ENCODE assay signal across 22 cellular contexts in genomic region chr2:137693521-137693920, GRCh38.
DNase-seq lines count a peak whose midpoint lies in the region; ATAC-seq, FAIRE-seq and TF ChIP-seq lines count a peak whose summit lies in the region.
"Had no signal": no experiment of that assay in that cellular context is flagged by ENCODE, and none has a peak within 500 bp of the region (broad histone marks: within the 10 kb centered on the region; RNA-seq: fewer than 3 reads in every experiment).

No MANE protein-coding gene starts in this region.

- H3K36me3 ChIP-seq in BLaER1 treated with 17β-estradiol and CSF1 and Interleukin-3, amounts not matched to agents 10 nM and 100 nM: no peaks in the 10 kb centered on the region
- H3K36me3 ChIP-seq in endothelial cell of umbilical vein (ENCODE audit: control insufficient read depth in 2 of 2, extremely low read depth in 1 of 2, insufficient read depth in 2 of 2, low read length in 2 of 2): no peaks in the 10 kb centered on the region
- H3K36me3 ChIP-seq: pancreas had no signal

- H2AFZ ChIP-seq in endothelial cell of umbilical vein (ENCODE audit: low read depth, low read length): no peak overlapping the region

- POLR2A ChIA-PET in endothelial cell of umbilical vein (lab: Charles Lee): no interaction called here

- CTCF ChIA-PET in endothelial cell of umbilical vein (lab: Charles Lee): no interaction called here

- H3K4me1 ChIP-seq in BLaER1 treated with 17β-estradiol and CSF1 and Interleukin-3, amounts not matched to agents 10 nM and 100 nM: peaks cover 6 to 9% (median 7%) of the 10 kb centered on the region in 10 experiments; a peak in 18 of 20 replicates
- peaks cover 12% of the 10 kb centered on the region for H3K4me1 ChIP-seq in endothelial cell of umbilical vein (ENCODE audit: control insufficient read depth, extremely low read depth, insufficient read depth, low read length)
- H3K4me1 ChIP-seq: pancreas had no signal

- no peak for TF ChIP-seq POLR2A in endothelial cell of umbilical vein (IDR thresholded peaks at IDR 0.05; ENCODE audit: low read depth, low read length)

- H3K27ac ChIP-seq in BLaER1 treated with 17β-estradiol and CSF1 and Interleukin-3, amounts not matched to agents 10 nM and 100 nM: no peak overlapping the region
- peak overlapping the region; percentile 34 for H3K27ac ChIP-seq in endothelial cell of umbilical vein (ENCODE audit: insufficient read depth, low read depth, low read length)
- H3K27ac ChIP-seq: HL-60, pancreas had no signal

- no peaks in the 10 kb centered on the region for H4K20me1 ChIP-seq in BLaER1 treated with 17β-estradiol and CSF1 and Interleukin-3, amounts not matched to agents 10 nM and 100 nM
- no peaks in the 10 kb centered on the region for H4K20me1 ChIP-seq in endothelial cell of umbilical vein (replicated peaks; ENCODE audit: control insufficient read depth, extremely low read depth, insufficient read depth, low read length)

- no peak overlapping the region for H3K4me3 ChIP-seq in BLaER1 treated with 17β-estradiol and CSF1 and Interleukin-3, amounts not matched to agents 10 nM and 100 nM
- H3K4me3 ChIP-seq in endothelial cell of umbilical vein (replicated peaks in 1 of 3; ENCODE audit: insufficient read depth in 1 of 3, low read depth in 1 of 3, low read length in 3 of 3): no peak overlapping the region
- H3K4me3 ChIP-seq: lung, pancreas had no signal

- no peak overlapping the region for H3K9ac ChIP-seq in BLaER1 treated with 17β-estradiol and CSF1 and Interleukin-3, amounts not matched to agents 10 nM and 100 nM
- no peak overlapping the region for H3K9ac ChIP-seq in endothelial cell of umbilical vein (replicated peaks; ENCODE audit: extremely low read depth, insufficient read depth, low read length)

- dilution Hi-C loops in endothelial cell of umbilical vein (cut with MboI; ENCODE audit: extremely low pct_ligation_motif_present, low sequenced_read_pairs): no loop called here

- H3K9me1 ChIP-seq in endothelial cell of umbilical vein (replicated peaks; ENCODE audit: control insufficient read depth, extremely low read depth, insufficient read depth, low read length): no peaks in the 10 kb centered on the region

- intact Hi-C loops in endothelial cell of umbilical vein (cut with micrococcal nuclease): no loop called here

- ATAC-seq in GM19463 (IDR thresholded peaks at IDR 0.05; ENCODE audit: unreplicated experiment): peak; percentile 48

- H3K79me2 ChIP-seq in endothelial cell of umbilical vein (ENCODE audit: control insufficient read depth, insufficient read depth, low read length): no peaks in the 10 kb centered on the region

- TF ChIP-seq CTCF in endothelial cell of umbilical vein (IDR thresholded peaks at IDR 0.05; ENCODE audit: extremely low read depth in 1 of 2, insufficient read depth in 1 of 2, low read depth in 1 of 2, low read length in 2 of 2): no peak

- no peak for FAIRE-seq in endothelial cell of umbilical vein (lab: Jason Lieb, UNC)
- FAIRE-seq: pancreas had no signal

- no TSS peak for BruUV-seq in endothelial cell of umbilical vein (replicated peaks; lab: Mats Ljungman, UMichigan)

- peak overlapping the region; percentile 0 to 68 (median 32); a peak in 11 of 22 replicates for H3K4me2 ChIP-seq in BLaER1 treated with 17β-estradiol and CSF1 and Interleukin-3, amounts not matched to agents 10 nM and 100 nM
- H3K4me2 ChIP-seq in endothelial cell of umbilical vein (ENCODE audit: insufficient read depth, low read length): peak overlapping the region; percentile 50

- H3K9me3 ChIP-seq in BLaER1 treated with 17β-estradiol and CSF1 and Interleukin-3, amounts not matched to agents 10 nM and 100 nM (replicated peaks in 1 of 11): no peaks in the 10 kb centered on the region
- peaks cover 2% of the 10 kb centered on the region for H3K9me3 ChIP-seq in endothelial cell of umbilical vein (replicated peaks; ENCODE audit: control insufficient read depth, insufficient read depth, low read length)
- H3K9me3 ChIP-seq: pancreas had no signal

- H3K27me3 ChIP-seq in BLaER1 treated with 17β-estradiol and CSF1 and Interleukin-3, amounts not matched to agents 10 nM and 100 nM: no peaks in the 10 kb centered on the region
- H3K27me3 ChIP-seq in endothelial cell of umbilical vein (ENCODE audit: control insufficient read depth in 2 of 2, insufficient read depth in 2 of 2, low read length in 2 of 2): no peaks in the 10 kb centered on the region
- H3K27me3 ChIP-seq: pancreas had no signal

- DNase-seq in HPDE6-E6E7 (ENCODE audit: extremely low spot score) (peak; percentile 9), endothelial cell of umbilical vein (ENCODE audit: low read depth, low spot score) (peak; percentile 75), COR-L47 (lab: John Stamatoyannopoulos, UW) (no peak), NCI-H82 treated with DMSO at 0.1 percent for 48 hours (lab: John Stamatoyannopoulos, UW; ENCODE audit: unreplicated experiment) (no peak)
- no peak for DNase-seq in stimulated activated CD4-positive, alpha-beta T cell treated with anti-CD3 and anti-CD28 coated beads, Interleukin-4, amount 100 ng/mL, for 1 hour
- no peak for DNase-seq in stimulated activated CD4-positive, alpha-beta T cell treated with anti-CD3 and anti-CD28 coated beads, Interleukin-2, amount 100 ng/mL, for 24 hours
- DNase-seq: activated CD4-positive, alpha-beta T cell treated with anti-CD3 and anti-CD28 coated beads, Interleukin-2, amount 50 U/mL, for 4 hours; activated T-cell treated with anti-CD3 and anti-CD28 coated beads, Interleukin-2, amount 50 U/mL, for 24 hours; CD8-positive, alpha-beta memory T cell; erythroblast; glutamatergic neuron; KBM-7; NCI-H1105; NCI-H2171; NCI-H82; pancreas; stimulated activated CD4-positive, alpha-beta T cell treated with anti-CD3 and anti-CD28 coated beads, Interleukin-2, amount 100 ng/mL, for 48 hours; T-helper 1 cell had no signal

TF ChIP-seq in endothelial cell of umbilical vein, 7 proteins besides CTCF, POLR2A, EP300 and RAD21:
- TF ChIP-seq EZH2 (IDR thresholded peaks at IDR 0.05; ENCODE audit: borderline replicate concordance, low read depth, low read length, severe bottlenecking) (no peak), MAX (IDR thresholded peaks at IDR 0.05; ENCODE audit: insufficient read depth, insufficient read length) (no peak), FOS (IDR thresholded peaks at IDR 0.05; ENCODE audit: borderline replicate concordance, insufficient read depth, low read length) (peak; percentile 76), JUN (IDR thresholded peaks at IDR 0.05; ENCODE audit: borderline replicate concordance, insufficient read depth, insufficient read length, low read depth) (peak; percentile 62), MYC (IDR thresholded peaks at IDR 0.05; ENCODE audit: low read depth, low read length) (no peak), POLR2AphosphoS5 (IDR thresholded peaks at IDR 0.05; ENCODE audit: insufficient read depth, low read depth, low read length) (peak; percentile 30), GATA2 (IDR thresholded peaks at IDR 0.05; ENCODE audit: insufficient read depth, insufficient read length, low read depth, low read length) (peak; percentile 44)

Comparison
In these comparisons a context has a peak if more than half of its experiments do, and no peak if none do; other contexts are left out.
1. DNase-seq: peak in HPDE6-E6E7 (single experiment) and endothelial cell of umbilical vein (single experiment); none in COR-L47 (single experiment), NCI-H82 treated with DMSO at 0.1 percent for 48 hours (single experiment), stimulated activated CD4-positive, alpha-beta T cell treated with anti-CD3 and anti-CD28 coated beads, Interleukin-4, amount 100 ng/mL, for 1 hour (single experiment) and stimulated activated CD4-positive, alpha-beta T cell treated with anti-CD3 and anti-CD28 coated beads, Interleukin-2, amount 100 ng/mL, for 24 hours (0 of 2).